In genomic region chr7:422191-422885, GRCh38 we compare ENCODE assay signal across 20 cellular contexts.
DNase-seq lines count a peak whose midpoint lies in the region; ATAC-seq, FAIRE-seq and TF ChIP-seq lines count a peak whose summit lies in the region.
"Had no signal": no experiment of that assay in that cellular context is flagged by ENCODE, and none has a peak within 500 bp of the region (broad histone marks: within the 10 kb centered on the region; RNA-seq: fewer than 3 reads in every experiment).

No MANE protein-coding gene starts in this region.

- H3K4me2 ChIP-seq in HepG2 (ENCODE audit: low read depth, low read length) (no peak overlapping the region), neuronal stem cell (ENCODE audit: insufficient read depth, low read length, poor library complexity, severe bottlenecking) (no peak overlapping the region)

- FAIRE-seq in HepG2 (lab: Jason Lieb, UNC), result no peak
- FAIRE-seq: A204.1, D721Med, G401.6, GM12891 had no signal

- in situ Hi-C loops in HepG2 (cut with HindIII; ENCODE audit: extremely low pct_ligation_motif_present, low pct_unique_long_range_greater_than_20kb), result loop anchor here (5.0 kb wide), 1 partner anchor 90 kb away; no protein-coding TSS in a partner anchor

- intact Hi-C loops in right lobe of liver (cut with DNase I) (no loop called here), HepG2 (cut with micrococcal nuclease; ENCODE audit: unreplicated experiment) (loop anchor here (10.0 kb wide), 1 partner anchor 48 kb away; no protein-coding TSS in a partner anchor), aorta (cut with DNase I) (no loop called here)

- no peak for TF ChIP-seq CTCF in right lobe of liver (IDR thresholded peaks at IDR 0.05)
- TF ChIP-seq CTCF in HepG2 (CRISPR knock-in tag; IDR thresholded peaks at IDR 0.05), result no peak
- no peak for TF ChIP-seq CTCF in chondrocyte (IDR thresholded peaks at IDR 0.05)
- no peak for TF ChIP-seq CTCF in foreskin keratinocyte (conservative IDR thresholded peaks at IDR 0.05)

- H3K4me1 Mint-ChIP-seq in chondrocyte (ENCODE audit: low read depth), result peaks cover 11% of the 10 kb centered on the region
- H3K4me1 Mint-ChIP-seq: CD4-positive, CD25-positive, alpha-beta regulatory T cell; CD8-positive, alpha-beta memory T cell had no signal

- H3K14ac ChIP-seq in neuronal stem cell (ENCODE audit: low read length), result no peak overlapping the region

- no peak overlapping the region for H3K27ac Mint-ChIP-seq in chondrocyte (ENCODE audit: unreplicated experiment)
- H3K27ac Mint-ChIP-seq: CD4-positive, CD25-positive, alpha-beta regulatory T cell; H9 had no signal

- peak overlapping the region; percentile 53 for H2BK5ac ChIP-seq in neuronal stem cell (ENCODE audit: low read length)

- peaks cover 9% of the 10 kb centered on the region for H3K9me3 Mint-ChIP-seq in chondrocyte (ENCODE audit: low read depth)

- H3K4ac ChIP-seq in neuronal stem cell (ENCODE audit: low read length), result no peak overlapping the region

- WGBS in right lobe of liver (ENCODE audit: insufficient coverage, low coverage, low lambda C conversion rate, missing lambda C conversion rate), result no CpG with 5 or more reads among the region's 33 CpGs
- WGBS in HepG2 (ENCODE audit: low lambda C conversion rate), result 49% methylated on average over 24 of the region's 33 CpGs
- WGBS in neuronal stem cell (ENCODE audit: extremely low coverage in 2 of 2, insufficient read length in 2 of 2, insufficient replicate concordance in 1 of 2), 2 donors, result no CpG with 5 or more reads among the region's 33 CpGs
- 93% methylated on average over 29 to 33 of the region's 33 CpGs for WGBS in aorta, 2 donors

- H3K18ac ChIP-seq in neuronal stem cell (ENCODE audit: low read length), result peak overlapping the region; percentile 71

- CTCF ChIA-PET in HepG2 (lab: Yijun Ruan, JAX; ENCODE audit: low intra/inter-chr PET ratio, low total read pairs), result no interaction called here

- H2BK15ac ChIP-seq in neuronal stem cell (ENCODE audit: low read length), result peak overlapping the region; percentile 58

- no peak for TF ChIP-seq POLR2A in right lobe of liver (IDR thresholded peaks at IDR 0.05)
- no peak for TF ChIP-seq POLR2A in HepG2 (IDR thresholded peaks at IDR 0.05; ENCODE audit: insufficient read depth in 1 of 2, low read depth in 2 of 2, low read length in 2 of 2)

- no peaks in the 10 kb centered on the region for H4K20me1 ChIP-seq in HepG2 (ENCODE audit: insufficient read depth, low read length)

- no peak overlapping the region for H3K4me3 ChIP-seq in right lobe of liver
- H3K4me3 ChIP-seq in HepG2 (replicated peaks in 1 of 3; ENCODE audit: insufficient read depth in 1 of 3, low read depth in 2 of 3, low read length in 3 of 3), result no peak overlapping the region
- H3K4me3 ChIP-seq in neuronal stem cell (ENCODE audit: low read length in 2 of 2), result no peak overlapping the region
- no peak overlapping the region for H3K4me3 ChIP-seq in aorta (ENCODE audit: low read length in 2 of 2)

- H4K91ac ChIP-seq in neuronal stem cell (ENCODE audit: low read depth, low read length, poor library complexity), result no peak overlapping the region

- no peaks in the 10 kb centered on the region for H3K27me3 Mint-ChIP-seq in chondrocyte (ENCODE audit: low read depth)
- H3K27me3 Mint-ChIP-seq: CD4-positive, CD25-positive, alpha-beta regulatory T cell; CD8-positive, alpha-beta memory T cell had no signal

- DNase-seq in right lobe of liver (peak in 2 of 3 donors; percentile 11 to 46), HepG2 (ENCODE audit: low spot score) (no peak), chondrocyte (ENCODE audit: low spot score) (peak; percentile 87), neuronal stem cell (ENCODE audit: low spot score) (no peak), aorta (peak; percentile 37 to 59), foreskin keratinocyte (no peak)
- DNase-seq: ACHN; BE2C; C1 segment of cervical spinal cord; CD4-positive, CD25-positive, alpha-beta regulatory T cell; CD8-positive, alpha-beta memory T cell; COR-L47; GOT3; H9 had no signal

- BruUV-seq in HepG2 (replicated peaks; lab: Mats Ljungman, UMichigan), result no TSS peak

- peak overlapping the region; percentile 55 for H3K23ac ChIP-seq in neuronal stem cell (ENCODE audit: low read depth, low read length, poor library complexity)

- TF ChIP-seq EP300 in HepG2 (IDR thresholded peaks at IDR 0.05; ENCODE audit: low read depth in 2 of 2, low read length in 2 of 2), result no peak
- no peak for TF ChIP-seq EP300 in HepG2 (CRISPR knock-in tag; IDR thresholded peaks at IDR 0.05; ENCODE audit: borderline replicate concordance)

- POLR2A ChIA-PET in HepG2 (lab: Yijun Ruan, JAX), result no interaction called here

- no peak overlapping the region for H2AFZ ChIP-seq in HepG2 (ENCODE audit: low read length)
- no peak overlapping the region for H2AFZ ChIP-seq in neuronal stem cell (ENCODE audit: low read length)

- H3K4me1 ChIP-seq in right lobe of liver (no peaks in the 10 kb centered on the region), HepG2 (ENCODE audit: insufficient read depth, low read length) (no peaks in the 10 kb centered on the region), neuronal stem cell (ENCODE audit: control insufficient read depth in 2 of 2, insufficient read depth in 1 of 2, low read depth in 1 of 2, low read length in 2 of 2) (peaks cover 0 to 7% of the 10 kb centered on the region in 2 donors), aorta (ENCODE audit: control insufficient read depth in 1 of 2, insufficient read depth in 2 of 2, low read length in 2 of 2) (no peaks in the 10 kb centered on the region), foreskin keratinocyte (no peaks in the 10 kb centered on the region)
- H3K4me1 ChIP-seq: BE2C had no signal

- H2BK12ac ChIP-seq in neuronal stem cell (ENCODE audit: low read length), result peak overlapping the region; percentile 73

- H3K79me1 ChIP-seq in neuronal stem cell (ENCODE audit: low read depth, low read length), result peaks cover 2% of the 10 kb centered on the region

- no peaks in the 10 kb centered on the region for H3K36me3 ChIP-seq in right lobe of liver
- H3K36me3 ChIP-seq in HepG2 (replicated peaks in 1 of 2; ENCODE audit: control insufficient read depth in 1 of 2, insufficient read depth in 2 of 2, low read length in 2 of 2), result no peaks in the 10 kb centered on the region
- H3K36me3 ChIP-seq in neuronal stem cell (replicated peaks in 1 of 2; ENCODE audit: control insufficient read depth in 2 of 2, insufficient read depth in 2 of 2, low read length in 2 of 2), result no peaks in the 10 kb centered on the region
- no peaks in the 10 kb centered on the region for H3K36me3 ChIP-seq in aorta (ENCODE audit: control insufficient read depth in 1 of 2, insufficient read depth in 2 of 2, low read length in 1 of 2)
- H3K36me3 ChIP-seq: BE2C had no signal

- H3K4me3 Mint-ChIP-seq in chondrocyte (ENCODE audit: unreplicated experiment), result no peak overlapping the region
- H3K4me3 Mint-ChIP-seq: CD4-positive, CD25-positive, alpha-beta regulatory T cell; CD8-positive, alpha-beta memory T cell; H9 had no signal

- no peak overlapping the region for H2BK120ac ChIP-seq in neuronal stem cell (ENCODE audit: low read depth, low read length)

- no peak overlapping the region for H3K9ac ChIP-seq in HepG2 (ENCODE audit: insufficient read depth, low read depth, low read length)
- no peak overlapping the region for H3K9ac ChIP-seq in neuronal stem cell (ENCODE audit: low read depth, low read length, poor library complexity)

- H3K36me3 Mint-ChIP-seq in chondrocyte (ENCODE audit: low read depth), result peaks cover 5% of the 10 kb centered on the region
- H3K36me3 Mint-ChIP-seq: CD4-positive, CD25-positive, alpha-beta regulatory T cell had no signal

- no peak overlapping the region for H3K27ac ChIP-seq in right lobe of liver
- H3K27ac ChIP-seq in HepG2 (ENCODE audit: extremely low read length, insufficient read depth, low read length), result no peak overlapping the region
- H3K27ac ChIP-seq in neuronal stem cell (replicated peaks; ENCODE audit: low read length), result no peak overlapping the region
- no peak overlapping the region for H3K27ac ChIP-seq in aorta (ENCODE audit: low read depth in 1 of 2, low read length in 2 of 2)
- no peak overlapping the region for H3K27ac ChIP-seq in foreskin keratinocyte

- H3K9me3 ChIP-seq in right lobe of liver, result peaks cover 0 to 2% (median 0%) of the 10 kb centered on the region in 4 donors
- H3K9me3 ChIP-seq in HepG2 (ENCODE audit: low read length), result no peaks in the 10 kb centered on the region
- H3K9me3 ChIP-seq in neuronal stem cell (replicated peaks in 1 of 2; ENCODE audit: control insufficient read depth in 2 of 2, insufficient read depth in 1 of 2, low read depth in 1 of 2, low read length in 2 of 2), result peaks cover 3 to 16% of the 10 kb centered on the region in 2 donors
- H3K9me3 ChIP-seq in aorta (ENCODE audit: control insufficient read depth, low read length), result no peaks in the 10 kb centered on the region
- H3K9me3 ChIP-seq: BE2C had no signal

- no peaks in the 10 kb centered on the region for H3K79me2 ChIP-seq in HepG2 (ENCODE audit: insufficient read depth, low read length)

- ATAC-seq in right lobe of liver, result no peak
- ATAC-seq in HepG2, result no peak
- no peak for ATAC-seq in aorta (ENCODE audit: low FRiP score)
- no peak for ATAC-seq in GM21528 (IDR thresholded peaks at IDR 0.05; ENCODE audit: low FRiP score, unreplicated experiment)
- no peak for ATAC-seq in GM21447 (IDR thresholded peaks at IDR 0.05; ENCODE audit: unreplicated experiment)
- no peak for ATAC-seq in foreskin keratinocyte

- peak overlapping the region; percentile 48 for H4K8ac ChIP-seq in neuronal stem cell (ENCODE audit: low read depth, low read length)

- H3K27me3 ChIP-seq in right lobe of liver (no peaks in the 10 kb centered on the region), HepG2 (ENCODE audit: control insufficient read depth in 1 of 2, insufficient read depth in 2 of 2, low read length in 2 of 2) (peaks cover 20 to 67% of the 10 kb centered on the region in 2 experiments; a peak in 4 of 5 replicates), neuronal stem cell (ENCODE audit: control insufficient read depth in 3 of 3, insufficient read depth in 3 of 3, low read depth in 1 of 3, low read length in 3 of 3) (peaks cover 0 to 5% (median 0%) of the 10 kb centered on the region in 3 experiments), aorta (ENCODE audit: control insufficient read depth in 1 of 2, insufficient read depth in 2 of 2, low read length in 1 of 2) (no peaks in the 10 kb centered on the region), foreskin keratinocyte (peaks cover 22% of the 10 kb centered on the region)
- H3K27me3 ChIP-seq: BE2C had no signal

- H2AK5ac ChIP-seq in neuronal stem cell (ENCODE audit: low read depth, low read length), result peak overlapping the region; percentile 97

- TF ChIP-seq RAD21 in HepG2 (CRISPR knock-in tag; IDR thresholded peaks at IDR 0.05), result no peak

TF ChIP-seq in HepG2, 621 proteins besides CTCF, POLR2A, EP300 and RAD21 (continues in another document):
- TF ChIP-seq PLRG1 (conservative IDR thresholded peaks at IDR 0.05), result no peak
- TF ChIP-seq ZNF879 (CRISPR knock-in tag; IDR thresholded peaks at IDR 0.05), result no peak
- TF ChIP-seq MATR3 (CRISPR knock-in tag; IDR thresholded peaks at IDR 0.05), result no peak
- TF ChIP-seq ZNF451 (CRISPR knock-in tag; IDR thresholded peaks at IDR 0.05), result no peak
- TF ChIP-seq RBM39 (IDR thresholded peaks at IDR 0.05; ENCODE audit: low read depth, low read length, poor library complexity, severe bottlenecking), result no peak
- TF ChIP-seq CHCHD3 (CRISPR knock-in tag; IDR thresholded peaks at IDR 0.05), result no peak

Comparison
In these comparisons a context has a peak if more than half of its experiments do, and no peak if none do; other contexts are left out.
1. DNase-seq: peak in right lobe of liver (2 of 3), chondrocyte (single experiment) and aorta (2 of 2); none in HepG2 (single experiment), neuronal stem cell (single experiment) and foreskin keratinocyte (0 of 2).